ENCODE assay signal across 11 cellular contexts in the genomic region with DNA sequence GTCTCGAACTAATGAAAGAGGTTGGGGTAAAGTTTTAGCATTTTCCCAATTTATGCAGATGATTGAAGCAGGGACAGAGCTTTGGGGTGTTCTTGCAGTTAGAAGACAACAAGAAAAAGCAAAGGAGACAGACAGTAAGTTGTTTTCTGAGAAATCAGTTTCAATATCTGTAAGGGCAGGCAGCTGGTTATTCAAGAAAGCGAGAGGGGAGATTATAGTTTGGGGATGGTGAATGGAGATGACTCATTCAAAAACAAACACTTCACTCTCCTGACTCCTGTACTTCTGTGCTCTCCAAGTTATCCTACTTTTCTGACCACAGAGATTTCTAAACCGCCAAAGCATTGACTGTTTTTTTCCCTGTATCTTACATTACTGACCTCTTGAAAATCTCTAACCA.
DNase-seq lines count a peak whose midpoint lies in the region; ATAC-seq lines count a peak whose summit lies in the region.
"Had no signal": no experiment of that assay in that cellular context is flagged by ENCODE, and none has a peak within 500 bp of the region (broad histone marks: within the 10 kb centered on the region; RNA-seq: fewer than 3 reads in every experiment).

No MANE protein-coding gene starts in this region.

- H3K27me3 Mint-ChIP-seq in activated CD4-positive, alpha-beta T cell treated with anti-CD3 and anti-CD28 coated beads, Interleukin-2, amount 10 ng/mL, durations not matched to agents 7 days and 5 days, result no peaks in the 10 kb centered on the region
- H3K27me3 Mint-ChIP-seq: activated naive CD8-positive, alpha-beta T cell treated with anti-CD3 and anti-CD28 coated beads, Interleukin-2, amount 10 ng/mL, durations not matched to agents 7 days and 5 days; type B pancreatic cell had no signal

- intact Hi-C loops in posterior cingulate gyrus (cut with DNase I), result no loop called here

- H3K36me3 ChIP-seq in adipocyte (ENCODE audit: control insufficient read depth, insufficient read depth, low read length, severe bottlenecking), result no peaks in the 10 kb centered on the region

- POLR2A ChIA-PET in activated CD4-positive, alpha-beta T cell treated with anti-CD3 and anti-CD28 coated beads, Interleukin-2, amount 10 ng/mL, durations not matched to agents 7 days and 5 days (lab: Charles Lee), result no interaction called here

- H3K4me1 Mint-ChIP-seq in activated CD4-positive, alpha-beta T cell treated with anti-CD3 and anti-CD28 coated beads, Interleukin-2, amount 10 ng/mL, durations not matched to agents 7 days and 5 days, result no peaks in the 10 kb centered on the region
- H3K4me1 Mint-ChIP-seq: activated naive CD8-positive, alpha-beta T cell treated with anti-CD3 and anti-CD28 coated beads, Interleukin-2, amount 10 ng/mL, durations not matched to agents 7 days and 5 days had no signal

- H3K27ac Mint-ChIP-seq in activated CD4-positive, alpha-beta T cell treated with anti-CD3 and anti-CD28 coated beads, Interleukin-2, amount 10 ng/mL, durations not matched to agents 7 days and 5 days, result no peak overlapping the region
- H3K27ac Mint-ChIP-seq: activated naive CD8-positive, alpha-beta T cell treated with anti-CD3 and anti-CD28 coated beads, Interleukin-2, amount 10 ng/mL, durations not matched to agents 7 days and 5 days; type B pancreatic cell had no signal

- no peak overlapping the region for H3K4me3 Mint-ChIP-seq in activated CD4-positive, alpha-beta T cell treated with anti-CD3 and anti-CD28 coated beads, Interleukin-2, amount 10 ng/mL, durations not matched to agents 7 days and 5 days
- H3K4me3 Mint-ChIP-seq: activated naive CD8-positive, alpha-beta T cell treated with anti-CD3 and anti-CD28 coated beads, Interleukin-2, amount 10 ng/mL, durations not matched to agents 7 days and 5 days; type B pancreatic cell had no signal

- H3K9ac ChIP-seq in adipocyte (ENCODE audit: low read length), result no peak overlapping the region

- H3K36me3 Mint-ChIP-seq in activated CD4-positive, alpha-beta T cell treated with anti-CD3 and anti-CD28 coated beads, Interleukin-2, amount 10 ng/mL, durations not matched to agents 7 days and 5 days (ENCODE audit: low read depth), result no peaks in the 10 kb centered on the region
- H3K36me3 Mint-ChIP-seq: activated naive CD8-positive, alpha-beta T cell treated with anti-CD3 and anti-CD28 coated beads, Interleukin-2, amount 10 ng/mL, durations not matched to agents 7 days and 5 days had no signal

- H3K9me3 Mint-ChIP-seq in activated CD4-positive, alpha-beta T cell treated with anti-CD3 and anti-CD28 coated beads, Interleukin-2, amount 10 ng/mL, durations not matched to agents 7 days and 5 days, result no peaks in the 10 kb centered on the region

- CTCF ChIA-PET in activated CD4-positive, alpha-beta T cell treated with anti-CD3 and anti-CD28 coated beads, Interleukin-2, amount 10 ng/mL, durations not matched to agents 7 days and 5 days (lab: Charles Lee), result no interaction called here

- peak; percentile 61 for ATAC-seq in HG03196 (IDR thresholded peaks at IDR 0.05; ENCODE audit: unreplicated experiment)

- DNase-seq in DMS 273 treated with DMSO at 0.1 percent for 48 hours (lab: John Stamatoyannopoulos, UW) (peak; percentile 20), DMS 273 (lab: John Stamatoyannopoulos, UW; ENCODE audit: unreplicated experiment) (no peak), adipocyte (ENCODE audit: low read depth) (peak; percentile 61), renal cortical epithelial cell (ENCODE audit: low read depth) (peak; percentile 89), posterior cingulate gyrus (no peak), globus pallidus (ENCODE audit: low spot score) (no peak)
- no peak for DNase-seq in activated CD4-positive, alpha-beta T cell treated with anti-CD3 and anti-CD28 coated beads, Interleukin-2, amount 10 ng/mL, durations not matched to agents 7 days and 5 days
- DNase-seq: activated naive CD8-positive, alpha-beta T cell treated with anti-CD3 and anti-CD28 coated beads, Interleukin-2, amount 10 ng/mL, durations not matched to agents 7 days and 5 days; T-helper 1 cell had no signal

- no peaks in the 10 kb centered on the region for H3K9me3 ChIP-seq in adipocyte (ENCODE audit: control insufficient read depth, low read length)

- no peaks in the 10 kb centered on the region for H3K27me3 ChIP-seq in adipocyte (replicated peaks; ENCODE audit: control insufficient read depth, insufficient read depth, low read length)

- peaks cover 5% of the 10 kb centered on the region for H3K4me1 ChIP-seq in adipocyte (ENCODE audit: control insufficient read depth, insufficient read depth, low read length)

- H3K4me3 ChIP-seq in adipocyte (ENCODE audit: low read length), result no peak overlapping the region

Comparison
In these comparisons a context has a peak if more than half of its experiments do, and no peak if none do; other contexts are left out.
1. DNase-seq: peak in DMS 273 treated with DMSO at 0.1 percent for 48 hours (single experiment), adipocyte (single experiment) and renal cortical epithelial cell (single experiment); none in DMS 273 (single experiment), posterior cingulate gyrus (0 of 10), activated CD4-positive, alpha-beta T cell treated with anti-CD3 and anti-CD28 coated beads, Interleukin-2, amount 10 ng/mL, durations not matched to agents 7 days and 5 days (single experiment) and globus pallidus (single experiment).